Comparison of ENCODE assay signal across 11 cellular contexts in the genomic region with DNA sequence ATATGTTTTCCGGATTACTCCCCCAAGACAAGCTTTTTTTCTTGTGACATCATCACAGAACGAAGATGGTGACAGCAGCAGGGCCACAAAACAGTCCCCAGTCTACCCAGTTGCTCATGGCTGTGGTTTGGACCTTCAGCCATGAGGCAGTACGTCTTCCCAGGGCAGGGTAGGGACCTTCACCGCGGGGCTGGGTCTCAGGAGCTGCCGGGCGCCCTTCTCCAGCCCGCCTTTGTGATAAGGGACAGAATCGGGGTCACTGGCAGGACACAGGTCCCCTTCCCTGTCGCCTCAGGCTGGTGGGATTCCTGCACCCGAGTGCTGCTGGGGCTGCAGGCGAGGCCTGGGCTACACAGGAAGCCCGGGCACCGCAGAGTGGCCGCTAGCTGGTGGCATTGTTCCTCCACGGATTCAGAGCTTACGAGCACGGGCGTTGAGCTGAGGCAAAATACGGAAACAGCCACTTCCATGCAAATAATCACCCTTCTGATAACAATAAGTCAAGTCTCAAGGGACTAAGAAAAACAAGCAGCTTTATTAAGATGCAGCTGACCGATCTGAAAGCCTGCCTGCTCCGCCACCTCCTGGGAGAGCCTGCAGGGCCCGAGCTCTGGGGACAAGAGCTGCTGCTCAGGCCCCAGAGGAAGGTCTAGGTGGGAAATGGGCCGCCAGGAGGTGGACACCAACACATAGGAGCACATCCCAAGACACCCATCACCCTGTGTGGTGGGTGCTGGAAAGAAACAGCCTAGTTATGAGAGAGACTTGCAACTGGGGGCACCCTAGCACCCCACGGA. TPM values are rescaled to one million over a fixed set of nuclear protein-coding genes. Genes with fewer than 3 reads are reported as not detected.
DNase-seq lines count a peak whose midpoint lies in the region; ATAC-seq and TF ChIP-seq lines count a peak whose summit lies in the region.
"Had no signal": no experiment of that assay in that cellular context is flagged by ENCODE, and none has a peak within 500 bp of the region (broad histone marks: within the 10 kb centered on the region; RNA-seq: fewer than 3 reads in every experiment).

No MANE protein-coding gene starts in this region.

- POLR2A ChIA-PET in CD8-positive, alpha-beta memory T cell (lab: Charles Lee), result no interaction called here
- POLR2A ChIA-PET in CD8-positive, alpha-beta T cell (lab: Charles Lee), result no interaction called here
- POLR2A ChIA-PET in activated CD4-positive, alpha-beta T cell treated with anti-CD3 and anti-CD28 coated beads for 36 hours (lab: Charles Lee), result no interaction called here

- no peak for DNase-seq in CD8-positive, alpha-beta memory T cell
- DNase-seq in endothelial cell (ENCODE audit: low spot score) (peak; percentile 4), GM03348 (ENCODE audit: low spot score) (no peak), NCI-H82 treated with DMSO at 0.1 percent for 48 hours (lab: John Stamatoyannopoulos, UW; ENCODE audit: unreplicated experiment) (no peak)
- no peak for DNase-seq in CD8-positive, alpha-beta T cell
- no peak for DNase-seq in activated CD4-positive, alpha-beta T cell treated with anti-CD3 and anti-CD28 coated beads for 36 hours

- TF ChIP-seq CTCF in endothelial cell (IDR thresholded peaks at IDR 0.05; ENCODE audit: unreplicated experiment), result no peak
- no peak for TF ChIP-seq CTCF in CD8-positive, alpha-beta T cell (IDR thresholded peaks at IDR 0.05)

- H3K27me3 ChIP-seq in CD8-positive, alpha-beta memory T cell (ENCODE audit: insufficient read depth, low read length, poor library complexity, severe bottlenecking), result peaks cover 21% of the 10 kb centered on the region
- peaks cover 23% of the 10 kb centered on the region for H3K27me3 ChIP-seq in CD8-positive, alpha-beta T cell (ENCODE audit: insufficient read depth, low read length)

- H3K36me3 Mint-ChIP-seq in CD8-positive, alpha-beta memory T cell, result no peaks in the 10 kb centered on the region
- no peaks in the 10 kb centered on the region for H3K36me3 Mint-ChIP-seq in endothelial cell (ENCODE audit: low read depth, unreplicated experiment)
- no peaks in the 10 kb centered on the region for H3K36me3 Mint-ChIP-seq in CD8-positive, alpha-beta T cell
- H3K36me3 Mint-ChIP-seq in activated CD4-positive, alpha-beta T cell treated with anti-CD3 and anti-CD28 coated beads for 36 hours (ENCODE audit: low read depth), result no peaks in the 10 kb centered on the region

- no peaks in the 10 kb centered on the region for H3K9me3 ChIP-seq in CD8-positive, alpha-beta memory T cell (ENCODE audit: low read length)
- no peaks in the 10 kb centered on the region for H3K9me3 ChIP-seq in CD8-positive, alpha-beta T cell (ENCODE audit: low read length)
- H3K9me3 ChIP-seq: left lung had no signal

- no peaks in the 10 kb centered on the region for H3K36me3 ChIP-seq in CD8-positive, alpha-beta memory T cell (ENCODE audit: insufficient read depth, low read length)
- H3K36me3 ChIP-seq in CD8-positive, alpha-beta T cell (ENCODE audit: insufficient read depth, low read length), result no peaks in the 10 kb centered on the region
- H3K36me3 ChIP-seq: left lung had no signal

- H3K9me3 Mint-ChIP-seq in CD8-positive, alpha-beta memory T cell, result peaks cover 0 to 2% (median 0%) of the 10 kb centered on the region in 5 donors
- no peaks in the 10 kb centered on the region for H3K9me3 Mint-ChIP-seq in endothelial cell (ENCODE audit: unreplicated experiment)
- no peaks in the 10 kb centered on the region for H3K9me3 Mint-ChIP-seq in CD8-positive, alpha-beta T cell
- no peaks in the 10 kb centered on the region for H3K9me3 Mint-ChIP-seq in activated CD4-positive, alpha-beta T cell treated with anti-CD3 and anti-CD28 coated beads for 36 hours (ENCODE audit: low read depth)

- ATAC-seq in GM19397 (IDR thresholded peaks at IDR 0.05; ENCODE audit: unreplicated experiment), result peak; percentile 69
- ATAC-seq in HG03280 (IDR thresholded peaks at IDR 0.05; ENCODE audit: unreplicated experiment), result peak; percentile 63
- ATAC-seq in CD8-positive, alpha-beta T cell, result no peak
- no peak for ATAC-seq in activated CD4-positive, alpha-beta T cell treated with anti-CD3 and anti-CD28 coated beads for 36 hours
- ATAC-seq: left lung had no signal

- no peak overlapping the region for H3K4me3 ChIP-seq in CD8-positive, alpha-beta memory T cell (ENCODE audit: low read length)
- no peak overlapping the region for H3K4me3 ChIP-seq in CD8-positive, alpha-beta T cell (ENCODE audit: low read depth, low read length)
- H3K4me3 ChIP-seq: left lung had no signal

- H3K27me3 Mint-ChIP-seq in CD8-positive, alpha-beta memory T cell, result peaks cover 49 to 78% of the 10 kb centered on the region in 2 donors
- H3K27me3 Mint-ChIP-seq in endothelial cell (ENCODE audit: unreplicated experiment), result peaks cover 14% of the 10 kb centered on the region
- H3K27me3 Mint-ChIP-seq in CD8-positive, alpha-beta T cell (ENCODE audit: low read depth), result peaks cover 66% of the 10 kb centered on the region
- peaks cover 48% of the 10 kb centered on the region for H3K27me3 Mint-ChIP-seq in activated CD4-positive, alpha-beta T cell treated with anti-CD3 and anti-CD28 coated beads for 36 hours

- peak overlapping the region; percentile 62 for H3K27ac ChIP-seq in CD8-positive, alpha-beta memory T cell (ENCODE audit: low read depth, low read length)
- no peak overlapping the region for H3K27ac ChIP-seq in CD8-positive, alpha-beta T cell (ENCODE audit: low read depth, low read length)
- H3K27ac ChIP-seq: C4-2B, left lung had no signal

- H3K27ac Mint-ChIP-seq in CD8-positive, alpha-beta memory T cell, result no peak overlapping the region
- no peak overlapping the region for H3K27ac Mint-ChIP-seq in endothelial cell (ENCODE audit: unreplicated experiment)
- H3K27ac Mint-ChIP-seq in CD8-positive, alpha-beta T cell, result no peak overlapping the region
- no peak overlapping the region for H3K27ac Mint-ChIP-seq in activated CD4-positive, alpha-beta T cell treated with anti-CD3 and anti-CD28 coated beads for 36 hours

- CTCF ChIA-PET in CD8-positive, alpha-beta memory T cell (lab: Charles Lee), result no interaction called here
- CTCF ChIA-PET in CD8-positive, alpha-beta T cell (lab: Charles Lee), result interaction anchor here (0.8 to 0.9 kb wide), 2 partner anchors 59 to 137 kb away, joined by 3 to 5 read pairs; no protein-coding TSS in a partner anchor
- CTCF ChIA-PET in activated CD4-positive, alpha-beta T cell treated with anti-CD3 and anti-CD28 coated beads for 36 hours (lab: Charles Lee), result interaction anchor here (0.5 to 1.0 kb wide), 3 partner anchors 37 to 271 kb away, joined by 3 to 5 read pairs (median 4); no protein-coding TSS in a partner anchor

- peaks cover 13% of the 10 kb centered on the region for H3K4me1 ChIP-seq in CD8-positive, alpha-beta memory T cell (ENCODE audit: insufficient read depth, low read length)
- peaks cover 12% of the 10 kb centered on the region for H3K4me1 ChIP-seq in CD8-positive, alpha-beta T cell (ENCODE audit: insufficient read depth, low read length)

- intact Hi-C loops in CD8-positive, alpha-beta T cell (cut with DNase I, micrococcal nuclease), result loop anchor here in 1 of 2 experiments (10.0 kb wide), 1 partner anchor 62 kb away; no protein-coding TSS in a partner anchor
- intact Hi-C loops in activated CD4-positive, alpha-beta T cell treated with anti-CD3 and anti-CD28 coated beads for 36 hours (cut with DNase I, micrococcal nuclease), result no loop called here

- H3K4me1 Mint-ChIP-seq in CD8-positive, alpha-beta memory T cell, result peaks cover 2 to 10% (median 4%) of the 10 kb centered on the region in 3 donors
- peaks cover 5% of the 10 kb centered on the region for H3K4me1 Mint-ChIP-seq in endothelial cell (ENCODE audit: unreplicated experiment)
- H3K4me1 Mint-ChIP-seq in CD8-positive, alpha-beta T cell (ENCODE audit: low read depth), result peaks cover 9% of the 10 kb centered on the region
- peaks cover 6% of the 10 kb centered on the region for H3K4me1 Mint-ChIP-seq in activated CD4-positive, alpha-beta T cell treated with anti-CD3 and anti-CD28 coated beads for 36 hours

- peak overlapping the region in 1 of 7 donors; percentile 57 for H3K4me3 Mint-ChIP-seq in CD8-positive, alpha-beta memory T cell
- no peak overlapping the region for H3K4me3 Mint-ChIP-seq in endothelial cell (ENCODE audit: unreplicated experiment)
- no peak overlapping the region for H3K4me3 Mint-ChIP-seq in CD8-positive, alpha-beta T cell
- no peak overlapping the region for H3K4me3 Mint-ChIP-seq in activated CD4-positive, alpha-beta T cell treated with anti-CD3 and anti-CD28 coated beads for 36 hours

RNA-seq across cellular contexts. Expression of gene TBX1, which starts 12.3 kb away (rescaled TPM):
- not detected for total RNA-seq in CD8-positive, alpha-beta memory T cell
- not detected for polyA plus RNA-seq in CD8-positive, alpha-beta memory T cell
- total RNA-seq in endothelial cell (ENCODE audit: unreplicated experiment), result 0.56 TPM
- not detected for total RNA-seq in CD8-positive, alpha-beta T cell
- not detected for total RNA-seq in activated CD4-positive, alpha-beta T cell treated with anti-CD3 and anti-CD28 coated beads for 36 hours
- total RNA-seq: temporal lobe had no signal

RNA-seq across cellular contexts. Expression of gene GP1BB, which starts 49.5 kb away (rescaled TPM):
- total RNA-seq in CD8-positive, alpha-beta memory T cell, result not detected
- not detected for polyA plus RNA-seq in CD8-positive, alpha-beta memory T cell
- total RNA-seq in endothelial cell (ENCODE audit: unreplicated experiment), result not detected
- under 1 TPM in 1 of 2 experiments, not detected in 1; 0.39 TPM for total RNA-seq in CD8-positive, alpha-beta T cell
- total RNA-seq in activated CD4-positive, alpha-beta T cell treated with anti-CD3 and anti-CD28 coated beads for 36 hours, result not detected

RNA-seq across cellular contexts. Expression of gene SEPTIN5, which starts 58.6 kb away (rescaled TPM):
- under 1 TPM; 0.20 to 0.38 TPM for total RNA-seq in CD8-positive, alpha-beta memory T cell
- not detected for polyA plus RNA-seq in CD8-positive, alpha-beta memory T cell
- 2.3 TPM for total RNA-seq in endothelial cell (ENCODE audit: unreplicated experiment)
- 1 to 10 TPM in 1 of 2 experiments, under 1 TPM in 1; 0.75 to 1.4 TPM for total RNA-seq in CD8-positive, alpha-beta T cell
- 1 to 10 TPM in 1 of 2 experiments, under 1 TPM in 1; 0.94 to 1.5 TPM for total RNA-seq in activated CD4-positive, alpha-beta T cell treated with anti-CD3 and anti-CD28 coated beads for 36 hours

Comparison
In these comparisons a context has a peak if more than half of its experiments do, and no peak if none do; other contexts are left out.
1. ATAC-seq: peak in GM19397 (single experiment) and HG03280 (single experiment); none in CD8-positive, alpha-beta T cell (single experiment) and activated CD4-positive, alpha-beta T cell treated with anti-CD3 and anti-CD28 coated beads for 36 hours (single experiment).